Comparison of ENCODE assay signal across 20 cellular contexts in genomic region chr12:114696443-114697245, GRCh38. TPM values are rescaled to one million over a fixed set of nuclear protein-coding genes. Genes with fewer than 3 reads are reported as not detected.
"Had no signal": no experiment of that assay in that cellular context is flagged by ENCODE, and none has a peak within 500 bp of the region (broad histone marks: within the 10 kb centered on the region; RNA-seq: fewer than 3 reads in every experiment).

No MANE protein-coding gene starts in this region.

- FAIRE-seq: bronchial epithelial cell, endometrium, TTC549 had no signal

- H3K9me3 Mint-ChIP-seq: activated naive CD8-positive, alpha-beta T cell treated with anti-CD3 and anti-CD28 coated beads, Interleukin-2, amount 10 ng/mL, durations not matched to agents 7 days and 5 days; activated T-cell treated with anti-CD3 and anti-CD28 coated beads, Interleukin-2, amount 50 U/mL, for 4 hours; nephron progenitor cell had no signal

- H3K9me3 ChIP-seq: colonic mucosa, heart right ventricle, left ventricle myocardium inferior, sigmoid colon had no signal

- H3K27ac Mint-ChIP-seq: activated naive CD8-positive, alpha-beta T cell treated with anti-CD3 and anti-CD28 coated beads, Interleukin-2, amount 10 ng/mL, durations not matched to agents 7 days and 5 days; nephron progenitor cell had no signal

- DNase-seq: activated CD8-positive, alpha-beta memory T cell treated with anti-CD3 and anti-CD28 coated beads, Interleukin-2, amount 50 U/mL, for 48 hours; activated naive CD4-positive, alpha-beta T cell treated with Interleukin-2 at 50 U/mL for 16 hours; activated naive CD8-positive, alpha-beta T cell treated with anti-CD3 and anti-CD28 coated beads, Interleukin-2, amount 10 ng/mL, durations not matched to agents 7 days and 5 days; activated T-cell treated with anti-CD3 and anti-CD28 coated beads, Interleukin-2, amount 50 U/mL, for 4 hours; amygdala; colonic mucosa; dorsolateral prefrontal cortex; heart right ventricle; left ventricle myocardium inferior; nephron progenitor cell; occipital lobe; sigmoid colon; spleen; stimulated activated CD4-positive, alpha-beta T cell treated with anti-CD3 and anti-CD28 coated beads, Interleukin-4, amount 100 ng/mL, for 1 hour; stimulated activated naive CD4-positive, alpha-beta T cell treated with Interleukin-2 at 50 U/mL for 16 hours; T-helper 1 cell had no signal

- H3K4me3 ChIP-seq: colonic mucosa, heart right ventricle, sigmoid colon had no signal

- H3K4me1 ChIP-seq: colonic mucosa had no signal

- H3K27ac ChIP-seq: colonic mucosa, dorsolateral prefrontal cortex, heart right ventricle, left ventricle myocardium inferior, sigmoid colon, spleen had no signal

- ATAC-seq: activated T-cell treated with anti-CD3 and anti-CD28 coated beads, Interleukin-2, amount 50 U/mL, for 4 hours; heart right ventricle had no signal

- H3K36me3 ChIP-seq: colonic mucosa, heart right ventricle, left ventricle myocardium inferior, sigmoid colon, spleen had no signal

- H3K36me3 Mint-ChIP-seq: activated naive CD8-positive, alpha-beta T cell treated with anti-CD3 and anti-CD28 coated beads, Interleukin-2, amount 10 ng/mL, durations not matched to agents 7 days and 5 days had no signal

- H3K4me3 Mint-ChIP-seq: activated naive CD8-positive, alpha-beta T cell treated with anti-CD3 and anti-CD28 coated beads, Interleukin-2, amount 10 ng/mL, durations not matched to agents 7 days and 5 days; activated T-cell treated with anti-CD3 and anti-CD28 coated beads, Interleukin-2, amount 50 U/mL, for 4 hours had no signal

- H3K4me1 Mint-ChIP-seq: activated naive CD8-positive, alpha-beta T cell treated with anti-CD3 and anti-CD28 coated beads, Interleukin-2, amount 10 ng/mL, durations not matched to agents 7 days and 5 days had no signal

RNA-seq across cellular contexts. Expression of gene TBX3, which starts 12.7 kb away (rescaled TPM):
- total RNA-seq: activated CD8-positive, alpha-beta memory T cell treated with anti-CD3 and anti-CD28 coated beads for 36 hours; activated naive CD8-positive, alpha-beta T cell treated with anti-CD3 and anti-CD28 coated beads, Interleukin-2, amount 10 ng/mL, durations not matched to agents 7 days and 5 days had no signal
